Comparison of ENCODE assay signal across 19 cellular contexts in the genomic region with DNA sequence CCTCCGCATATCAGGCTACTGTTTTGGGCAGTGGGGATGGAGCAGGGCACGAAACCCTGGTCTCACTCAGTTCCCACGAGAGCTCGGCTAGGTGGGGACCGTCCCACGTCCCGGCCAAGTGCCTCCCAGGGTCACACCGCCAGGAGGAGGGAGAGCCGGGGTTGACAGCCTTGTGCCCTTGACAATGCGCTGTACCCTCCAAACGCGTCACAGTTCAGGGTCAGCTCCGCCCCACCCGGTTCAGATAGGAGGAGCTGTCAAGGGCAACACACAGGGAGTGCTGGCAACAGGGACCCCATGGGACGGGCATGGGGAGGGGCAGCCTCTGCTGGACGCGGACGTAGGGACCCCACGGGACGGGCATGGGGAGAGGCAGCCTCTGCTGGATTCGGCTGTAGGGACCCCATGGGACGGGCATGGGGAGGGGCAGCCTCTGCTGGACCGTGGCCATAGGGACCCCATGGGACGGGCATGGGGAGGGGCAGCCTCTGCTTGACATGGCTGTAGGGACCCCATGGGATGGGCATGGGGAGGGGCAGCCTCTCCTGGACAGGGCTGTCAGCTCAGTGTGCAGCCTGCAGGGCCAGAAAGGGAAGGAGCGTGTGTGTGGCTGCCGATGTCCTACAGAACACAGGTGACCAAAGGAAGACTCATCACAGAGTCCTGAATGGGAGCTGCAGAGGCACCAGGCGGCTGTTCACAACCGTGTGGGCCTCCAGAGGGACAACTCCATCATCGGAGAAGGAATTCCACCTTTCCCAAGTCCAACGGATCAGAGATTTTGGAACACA.
"Had no signal": no experiment of that assay in that cellular context is flagged by ENCODE, and none has a peak within 500 bp of the region (broad histone marks: within the 10 kb centered on the region; RNA-seq: fewer than 3 reads in every experiment).

No MANE protein-coding gene starts in this region.

- H3K27ac Mint-ChIP-seq: nephron had no signal

- H3K9me3 Mint-ChIP-seq: central memory CD8-positive, alpha-beta T cell; nephron had no signal

- H3K27me3 Mint-ChIP-seq: central memory CD8-positive, alpha-beta T cell had no signal

- H3K27ac ChIP-seq: esophagus muscularis mucosa, gastrocnemius medialis, heart right ventricle, neutrophil, right atrium auricular region, testis, uterus had no signal

- DNase-seq: effector memory CD4-positive, alpha-beta T cell; gastrocnemius medialis; heart right ventricle; left colon; left ventricle myocardium superior; mesenchymal stem cell; midbrain; small intestine; stimulated activated CD4-positive, alpha-beta T cell treated with anti-CD3 and anti-CD28 coated beads, Interleukin-2, amount 100 ng/mL, for 48 hours; stimulated activated naive CD4-positive, alpha-beta T cell treated with Interleukin-2 at 50 U/mL for 16 hours; testis; trophoblast cell; uterus had no signal

- H3K27me3 ChIP-seq: esophagus muscularis mucosa, gastrocnemius medialis, heart right ventricle, neutrophil, right atrium auricular region, testis, uterus had no signal

- H3K4me3 ChIP-seq: esophagus muscularis mucosa, gastrocnemius medialis, heart right ventricle, lung, right atrium auricular region, testis, uterus had no signal

- H3K9me3 ChIP-seq: esophagus muscularis mucosa, gastrocnemius medialis, heart right ventricle, neutrophil, right atrium auricular region, testis, uterus had no signal

- H3K4me1 Mint-ChIP-seq: nephron had no signal

- H3K4me3 Mint-ChIP-seq: central memory CD8-positive, alpha-beta T cell; nephron had no signal

- H3K4me1 ChIP-seq: right atrium auricular region, testis, uterus had no signal

- H3K36me3 ChIP-seq: neutrophil, right atrium auricular region, uterus had no signal

- ATAC-seq: gastrocnemius medialis, left colon, left ventricle myocardium superior had no signal
